In genomic region chr1:209190591-209191241, GRCh38 we compare ENCODE assay signal across 8 cellular contexts.
DNase-seq lines count a peak whose midpoint lies in the region; ATAC-seq and TF ChIP-seq lines count a peak whose summit lies in the region.

No MANE protein-coding gene starts in this region.

- no peaks in the 10 kb centered on the region for H3F3A ChIP-seq in GM23248 (ENCODE audit: insufficient read depth)

- DNase-seq in heart right ventricle (peak; percentile 23 to 31), cardiac septum (ENCODE audit: low spot score) (no peak), GM23248 (peak; percentile 54), Kasumi-1 (lab: John Stamatoyannopoulos, UW) (peak; percentile 38 to 57), SK-MEL-5 (ENCODE audit: low read depth, low spot score) (peak; percentile 75), fibroblast of pulmonary artery (ENCODE audit: low read depth) (peak; percentile 49), renal cortical epithelial cell (ENCODE audit: low read depth) (peak; percentile 46)

- H3K27me3 ChIP-seq in heart right ventricle (peaks cover 0 to 5% (median 0%) of the 10 kb centered on the region in 7 donors), GM23248 (replicated peaks; ENCODE audit: insufficient read depth) (no peaks in the 10 kb centered on the region)

- no peak overlapping the region for H3K4me2 ChIP-seq in GM23248 (ENCODE audit: unreplicated experiment)

- H3K4me3 ChIP-seq in heart right ventricle (no peak overlapping the region), GM23248 (no peak overlapping the region), fibroblast of pulmonary artery (replicated peaks; ENCODE audit: low read depth, low read length) (no peak overlapping the region)

- peaks cover 0 to 5% (median 0%) of the 10 kb centered on the region in 9 donors for H3K4me1 ChIP-seq in heart right ventricle
- no peaks in the 10 kb centered on the region for H3K4me1 ChIP-seq in GM23248 (ENCODE audit: insufficient read depth)

- H4K20me1 ChIP-seq in GM23248 (ENCODE audit: insufficient read depth): no peaks in the 10 kb centered on the region

- peak in 8 of 9 donors; percentile 62 to 79 (median 66) for TF ChIP-seq CTCF in heart right ventricle (IDR thresholded peaks at IDR 0.05)
- TF ChIP-seq CTCF in fibroblast of pulmonary artery (IDR thresholded peaks at IDR 0.05; ENCODE audit: low read length, missing control alignments): peak; percentile 80

- no peaks in the 10 kb centered on the region for H3K79me2 ChIP-seq in GM23248 (ENCODE audit: insufficient read depth)

- ATAC-seq in heart right ventricle: peak in 4 of 8 donors; percentile 58 to 80 (median 68)
- no peak for ATAC-seq in HG02840 (IDR thresholded peaks at IDR 0.05; ENCODE audit: low FRiP score, unreplicated experiment)

- in situ Hi-C loops in GM23248 (cut with MboI) (no loop called here), SK-MEL-5 (cut with HindIII; ENCODE audit: low pct_unique_long_range_greater_than_20kb, low sequenced_read_pairs) (no loop called here)

- H2AFZ ChIP-seq in GM23248: no peak overlapping the region

- intact Hi-C loops in heart right ventricle (cut with DNase I) (loop anchor here in 5 of 10 donors (2.0 to 10.0 kb wide), 3 partner anchors 536 to 538 kb away; no protein-coding TSS in a partner anchor), cardiac septum (cut with DNase I) (loop anchor here (5.0 kb wide), 1 partner anchor 538 kb away; no protein-coding TSS in a partner anchor)

- no peak overlapping the region for H3K9ac ChIP-seq in GM23248

- H3K9me3 ChIP-seq in heart right ventricle (peaks cover 0 to 13% (median 7%) of the 10 kb centered on the region in 11 donors), GM23248 (ENCODE audit: low read depth) (no peaks in the 10 kb centered on the region)

- H3K9me2 ChIP-seq in GM23248 (ENCODE audit: insufficient read depth): no peaks in the 10 kb centered on the region

- H3K36me3 ChIP-seq in heart right ventricle (no peaks in the 10 kb centered on the region), GM23248 (ENCODE audit: low read depth) (no peaks in the 10 kb centered on the region)

- H3K27ac ChIP-seq in heart right ventricle (no peak overlapping the region), GM23248 (no peak overlapping the region)

- WGBS in heart right ventricle, 2 donors: 9 to 11% methylated on average over 12 of the region's 12 CpGs
- WGBS in GM23248 (ENCODE audit: low coverage in 1 of 2, low lambda C conversion rate in 2 of 2, missing lambda C conversion rate in 2 of 2), 2 experiments: 3 to 5% methylated on average over 12 of the region's 12 CpGs
